1 cellular context compared by ENCODE assay signal in the genomic region with DNA sequence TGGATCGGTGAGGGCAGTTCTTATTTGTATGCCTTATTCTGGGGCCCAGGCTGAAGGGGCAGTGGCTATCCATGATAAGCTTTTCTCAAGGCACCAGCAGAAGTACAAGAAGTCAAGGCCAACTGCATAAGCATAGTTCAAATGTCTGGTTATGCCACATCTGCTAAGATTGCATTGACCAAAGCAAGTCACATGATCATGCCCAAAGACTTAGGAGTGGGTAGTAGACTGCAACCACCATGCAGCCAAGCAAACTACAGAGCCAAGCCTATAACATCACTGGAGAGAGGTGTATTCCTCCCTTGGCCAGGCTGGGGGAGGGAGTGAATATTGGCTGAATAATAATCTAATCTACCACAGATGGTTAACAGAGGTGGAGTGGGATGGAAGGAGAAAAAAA.
TF ChIP-seq lines count a peak whose summit lies in the region.

No MANE protein-coding gene starts in this region.

TF ChIP-seq in HepG2, 621 proteins besides CTCF, POLR2A, EP300 and RAD21:
- TF ChIP-seq RXRA (CRISPR knock-in tag; IDR thresholded peaks at IDR 0.05) (no peak), NR3C1 (CRISPR knock-in tag; IDR thresholded peaks at IDR 0.05) (no peak), FOXA1 (IDR thresholded peaks at IDR 0.05) (no peak), FOXA1 (CRISPR knock-in tag; IDR thresholded peaks at IDR 0.05) (no peak), RAD51 (IDR thresholded peaks at IDR 0.05; ENCODE audit: borderline replicate concordance) (0 out of 2 replicates have a peak, but pooled peaks have one; percentile 6), TMF1 (CRISPR knock-in tag; IDR thresholded peaks at IDR 0.05; ENCODE audit: low read depth) (no peak), ZNF251 (CRISPR knock-in tag; IDR thresholded peaks at IDR 0.05) (no peak)
- TF ChIP-seq, protein P1, sequence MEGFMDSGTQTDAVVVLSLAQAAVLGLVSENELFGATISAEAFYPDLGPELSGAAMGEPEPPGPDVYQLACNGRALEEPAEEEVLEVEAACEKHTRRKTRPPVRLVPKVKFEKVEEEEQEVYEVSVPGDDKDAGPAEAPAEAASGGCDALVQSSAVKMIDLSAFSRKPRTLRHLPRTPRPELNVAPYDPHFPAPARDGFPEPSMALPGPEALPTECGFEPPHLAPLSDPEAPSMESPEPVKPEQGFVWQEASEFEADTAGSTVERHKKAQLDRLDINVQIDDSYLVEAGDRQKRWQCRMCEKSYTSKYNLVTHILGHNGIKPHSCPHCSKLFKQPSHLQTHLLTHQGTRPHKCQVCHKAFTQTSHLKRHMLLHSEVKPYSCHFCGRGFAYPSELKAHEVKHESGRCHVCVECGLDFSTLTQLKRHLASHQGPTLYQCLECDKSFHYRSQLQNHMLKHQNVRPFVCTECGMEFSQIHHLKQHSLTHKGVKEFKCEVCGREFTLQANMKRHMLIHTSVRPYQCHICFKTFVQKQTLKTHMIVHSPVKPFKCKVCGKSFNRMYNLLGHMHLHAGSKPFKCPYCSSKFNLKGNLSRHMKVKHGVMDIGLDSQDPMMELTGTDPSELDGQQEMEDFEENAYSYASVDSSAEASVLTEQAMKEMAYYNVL (CRISPR knock-in tag; IDR thresholded peaks at IDR 0.05; ENCODE audit: borderline replicate concordance): no peak
- TF ChIP-seq, protein P2, sequence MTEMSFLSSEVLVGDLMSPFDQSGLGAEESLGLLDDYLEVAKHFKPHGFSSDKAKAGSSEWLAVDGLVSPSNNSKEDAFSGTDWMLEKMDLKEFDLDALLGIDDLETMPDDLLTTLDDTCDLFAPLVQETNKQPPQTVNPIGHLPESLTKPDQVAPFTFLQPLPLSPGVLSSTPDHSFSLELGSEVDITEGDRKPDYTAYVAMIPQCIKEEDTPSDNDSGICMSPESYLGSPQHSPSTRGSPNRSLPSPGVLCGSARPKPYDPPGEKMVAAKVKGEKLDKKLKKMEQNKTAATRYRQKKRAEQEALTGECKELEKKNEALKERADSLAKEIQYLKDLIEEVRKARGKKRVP (CRISPR knock-in tag; IDR thresholded peaks at IDR 0.05): peak in 1 of 2 experiments; percentile 57; a peak in 1 of 4 replicates
- TF ChIP-seq, protein P3, sequence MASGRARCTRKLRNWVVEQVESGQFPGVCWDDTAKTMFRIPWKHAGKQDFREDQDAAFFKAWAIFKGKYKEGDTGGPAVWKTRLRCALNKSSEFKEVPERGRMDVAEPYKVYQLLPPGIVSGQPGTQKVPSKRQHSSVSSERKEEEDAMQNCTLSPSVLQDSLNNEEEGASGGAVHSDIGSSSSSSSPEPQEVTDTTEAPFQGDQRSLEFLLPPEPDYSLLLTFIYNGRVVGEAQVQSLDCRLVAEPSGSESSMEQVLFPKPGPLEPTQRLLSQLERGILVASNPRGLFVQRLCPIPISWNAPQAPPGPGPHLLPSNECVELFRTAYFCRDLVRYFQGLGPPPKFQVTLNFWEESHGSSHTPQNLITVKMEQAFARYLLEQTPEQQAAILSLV (CRISPR knock-in tag; IDR thresholded peaks at IDR 0.05; ENCODE audit: borderline replicate concordance): no peak
- TF ChIP-seq, protein P4, sequence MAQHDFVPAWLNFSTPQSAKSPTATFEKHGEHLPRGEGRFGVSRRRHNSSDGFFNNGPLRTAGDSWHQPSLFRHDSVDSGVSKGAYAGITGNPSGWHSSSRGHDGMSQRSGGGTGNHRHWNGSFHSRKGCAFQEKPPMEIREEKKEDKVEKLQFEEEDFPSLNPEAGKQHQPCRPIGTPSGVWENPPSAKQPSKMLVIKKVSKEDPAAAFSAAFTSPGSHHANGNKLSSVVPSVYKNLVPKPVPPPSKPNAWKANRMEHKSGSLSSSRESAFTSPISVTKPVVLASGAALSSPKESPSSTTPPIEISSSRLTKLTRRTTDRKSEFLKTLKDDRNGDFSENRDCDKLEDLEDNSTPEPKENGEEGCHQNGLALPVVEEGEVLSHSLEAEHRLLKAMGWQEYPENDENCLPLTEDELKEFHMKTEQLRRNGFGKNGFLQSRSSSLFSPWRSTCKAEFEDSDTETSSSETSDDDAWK (CRISPR knock-in tag; IDR thresholded peaks at IDR 0.05): no peak
